11 cellular contexts compared by ENCODE assay signal in genomic region chr3:14413381-14414071, GRCh38. TPM values are rescaled to one million over a fixed set of nuclear protein-coding genes. Genes with fewer than 3 reads are reported as not detected.
DNase-seq lines count a peak whose midpoint lies in the region; ATAC-seq and TF ChIP-seq lines count a peak whose summit lies in the region.
"Had no signal": no experiment of that assay in that cellular context is flagged by ENCODE, and none has a peak within 500 bp of the region (broad histone marks: within the 10 kb centered on the region; RNA-seq: fewer than 3 reads in every experiment).

No MANE protein-coding gene starts in this region.

- no peaks in the 10 kb centered on the region; the same call in 1 of the 2 replicates for H3F3A ChIP-seq in SU-DHL-6 (ENCODE audit: insufficient read depth)

- no peak for TF ChIP-seq CTCF in cardiac muscle cell (IDR thresholded peaks at IDR 0.05; ENCODE audit: low read depth, low read length)
- TF ChIP-seq CTCF in SU-DHL-6 (IDR thresholded peaks at IDR 0.05; ENCODE audit: insufficient read depth, low read length, poor library complexity, severe bottlenecking): no peak

- H3K9me3 ChIP-seq in cardiac muscle cell (ENCODE audit: low read depth): no peaks in the 10 kb centered on the region
- no peaks in the 10 kb centered on the region for H3K9me3 ChIP-seq in SU-DHL-6 (ENCODE audit: insufficient read depth, low read length)
- no peaks in the 10 kb centered on the region for H3K9me3 ChIP-seq in iPS-18a (ENCODE audit: control insufficient read depth, low read depth, low read length)

- intact Hi-C loops in cardiac septum (cut with DNase I): no loop called here

- H3K9ac ChIP-seq in SU-DHL-6 (ENCODE audit: low read length): no peak overlapping the region
- H3K9ac ChIP-seq in iPS-18a (ENCODE audit: low read length): no peak overlapping the region

- H4K20me1 ChIP-seq in SU-DHL-6 (ENCODE audit: low read depth, low read length): peaks cover 12% of the 10 kb centered on the region; the same call in 1 of the 2 replicates

- H3K4me1 ChIP-seq in cardiac muscle cell (ENCODE audit: low read depth): peaks cover 7% of the 10 kb centered on the region
- peaks cover 27% of the 10 kb centered on the region for H3K4me1 ChIP-seq in iPS-18a (ENCODE audit: control insufficient read depth, low read depth, low read length)

- H3K27ac ChIP-seq in cardiac muscle cell: peak overlapping the region; percentile 12
- peak overlapping the region; percentile 13 for H3K27ac ChIP-seq in SU-DHL-6 (ENCODE audit: low read depth, low read length)
- no peak overlapping the region for H3K27ac ChIP-seq in iPS-18a (ENCODE audit: low read length)
- no peak overlapping the region for H3K27ac ChIP-seq in substantia nigra (ENCODE audit: low read depth, low read length, poor library complexity, severe bottlenecking)
- H3K27ac ChIP-seq: HL-60 had no signal

- H2AFZ ChIP-seq in SU-DHL-6 (ENCODE audit: low read depth, low read length, severe bottlenecking): no peak overlapping the region

- H3K36me3 ChIP-seq in cardiac muscle cell: no peaks in the 10 kb centered on the region
- H3K36me3 ChIP-seq in SU-DHL-6 (ENCODE audit: low read length): no peaks in the 10 kb centered on the region
- H3K36me3 ChIP-seq in iPS-18a (ENCODE audit: control insufficient read depth, low read depth, low read length): peaks cover 14% of the 10 kb centered on the region

- DNase-seq in cardiac muscle cell (ENCODE audit: low read depth in 1 of 2, low spot score in 1 of 2) (peak in 1 of 2 donors; percentile 27), cardiac septum (ENCODE audit: low spot score) (no peak), cortex of kidney (lab: John Stamatoyannopoulos, UW) (no peak), NCI-H526 (lab: John Stamatoyannopoulos, UW) (no peak), substantia nigra (lab: John Stamatoyannopoulos, UW) (no peak)
- DNase-seq: mammary epithelial cell; stimulated activated naive CD4-positive, alpha-beta T cell had no signal

- H3K27me3 ChIP-seq in cardiac muscle cell: no peaks in the 10 kb centered on the region
- no peaks in the 10 kb centered on the region for H3K27me3 ChIP-seq in SU-DHL-6 (ENCODE audit: low read length)
- H3K27me3 ChIP-seq in iPS-18a (ENCODE audit: control insufficient read depth, insufficient read depth, low read length): no peaks in the 10 kb centered on the region

- no peaks in the 10 kb centered on the region for H3K9me2 ChIP-seq in SU-DHL-6 (replicated peaks; ENCODE audit: insufficient read depth, low read length)

- H3K79me2 ChIP-seq in SU-DHL-6 (ENCODE audit: insufficient read depth, low read length): peaks cover 81% of the 10 kb centered on the region

- H3K4me2 ChIP-seq in SU-DHL-6 (ENCODE audit: low read depth, low read length, poor library complexity, severe bottlenecking): peak overlapping the region; percentile 4

- ATAC-seq in HG03460 (IDR thresholded peaks at IDR 0.05; ENCODE audit: unreplicated experiment): no peak

- H3K4me3 ChIP-seq in cardiac muscle cell (no peak overlapping the region), SU-DHL-6 (ENCODE audit: insufficient read depth, low read length, poor library complexity, severe bottlenecking) (no peak overlapping the region), iPS-18a (ENCODE audit: low read length) (peak overlapping the region; percentile 8)

RNA-seq across cellular contexts. Expression of gene SLC6A6, which starts 11.1 kb away (rescaled TPM):
- total RNA-seq in cardiac muscle cell: 9.6 and 19.7 TPM in 2 replicates
- 5.4 and 11.8 TPM in 2 replicates for polyA plus RNA-seq in cardiac muscle cell
- total RNA-seq in cardiac septum: 129 TPM

Comparison
In these comparisons a context has a peak if more than half of its experiments do, and no peak if none do; other contexts are left out.
1. H3K27ac ChIP-seq: peak in cardiac muscle cell (single experiment) and SU-DHL-6 (single experiment); none in iPS-18a (single experiment) and substantia nigra (single experiment).